Comparison of ENCODE assay signal across 12 cellular contexts in genomic region chr2:195563857-195564512, GRCh38.
DNase-seq lines count a peak whose midpoint lies in the region; ATAC-seq and TF ChIP-seq lines count a peak whose summit lies in the region.
"Had no signal": no experiment of that assay in that cellular context is flagged by ENCODE, and none has a peak within 500 bp of the region (broad histone marks: within the 10 kb centered on the region; RNA-seq: fewer than 3 reads in every experiment).

No MANE protein-coding gene starts in this region.

- H3K18ac ChIP-seq in neuronal stem cell (ENCODE audit: low read length), result no peak overlapping the region

- TF ChIP-seq CTCF in RWPE1 (conservative IDR thresholded peaks at IDR 0.05; ENCODE audit: low read depth), result no peak
- no peak for TF ChIP-seq CTCF in cardiac fibroblast (IDR thresholded peaks at IDR 0.05; ENCODE audit: low read depth, low read length)

- H2BK120ac ChIP-seq in neuronal stem cell (ENCODE audit: low read depth, low read length), result no peak overlapping the region

- no peak overlapping the region for H4K91ac ChIP-seq in neuronal stem cell (ENCODE audit: low read depth, low read length, poor library complexity)

- H2BK5ac ChIP-seq in neuronal stem cell (ENCODE audit: low read length), result no peak overlapping the region

- no CpG with 5 or more reads among the region's 12 CpGs for WGBS in neuronal stem cell (ENCODE audit: extremely low coverage in 2 of 2, insufficient read length in 2 of 2, insufficient replicate concordance in 1 of 2), 2 donors

- no peaks in the 10 kb centered on the region for H3K27me3 ChIP-seq in neuronal stem cell (ENCODE audit: control insufficient read depth in 3 of 3, insufficient read depth in 3 of 3, low read depth in 1 of 3, low read length in 3 of 3)

- H3K14ac ChIP-seq in neuronal stem cell (ENCODE audit: low read length), result no peak overlapping the region

- no peak overlapping the region for H3K4ac ChIP-seq in neuronal stem cell (ENCODE audit: low read length)

- H3K36me3 ChIP-seq in neuronal stem cell (replicated peaks in 1 of 2; ENCODE audit: control insufficient read depth in 2 of 2, insufficient read depth in 2 of 2, low read length in 2 of 2), result no peaks in the 10 kb centered on the region

- no peak overlapping the region for H3K4me3 ChIP-seq in cardiac fibroblast (replicated peaks in 1 of 2; ENCODE audit: low read depth in 2 of 2, low read length in 2 of 2)
- no peak overlapping the region for H3K4me3 ChIP-seq in skin epidermis
- H3K4me3 ChIP-seq in neuronal stem cell (ENCODE audit: low read length in 2 of 2), result no peak overlapping the region
- H3K4me3 ChIP-seq: SK-N-MC had no signal

- H2BK15ac ChIP-seq in neuronal stem cell (ENCODE audit: low read length), result no peak overlapping the region

- no peaks in the 10 kb centered on the region for H3K79me1 ChIP-seq in neuronal stem cell (ENCODE audit: low read depth, low read length)

- H2AK5ac ChIP-seq in neuronal stem cell (ENCODE audit: low read depth, low read length), result no peak overlapping the region

- H3K23ac ChIP-seq in neuronal stem cell (ENCODE audit: low read depth, low read length, poor library complexity), result no peak overlapping the region

- no peak for DNase-seq in activated CD4-positive, CD25-positive, alpha-beta regulatory T cell treated with anti-CD3 and anti-CD28 coated beads, Interleukin-2, amount 50 U/mL, for 72 hours
- DNase-seq in RWPE1 (ENCODE audit: low spot score) (peak; percentile 29), cardiac fibroblast (ENCODE audit: low read depth in 2 of 2) (peak; percentile 84 to 94), neuronal stem cell (ENCODE audit: low spot score) (no peak), 8988T (no peak), NCI-H345 (lab: John Stamatoyannopoulos, UW) (no peak)
- DNase-seq: hippocampal formation, NCI-H2029 treated with DMSO at 0.1 percent for 48 hours had no signal

- CTCF ChIA-PET in RWPE1 (lab: Yijun Ruan, JAX), result no interaction called here

- peak; percentile 69 to 72 for ATAC-seq in activated CD4-positive, CD25-positive, alpha-beta regulatory T cell treated with anti-CD3 and anti-CD28 coated beads, Interleukin-2, amount 50 U/mL, for 24 hours
- ATAC-seq: HCT116 had no signal

- no peaks in the 10 kb centered on the region for H3K9me3 ChIP-seq in neuronal stem cell (replicated peaks in 1 of 2; ENCODE audit: control insufficient read depth in 2 of 2, insufficient read depth in 1 of 2, low read depth in 1 of 2, low read length in 2 of 2)

- H3K9ac ChIP-seq in neuronal stem cell (ENCODE audit: low read depth, low read length, poor library complexity), result no peak overlapping the region

- H2AFZ ChIP-seq in neuronal stem cell (ENCODE audit: low read length), result no peak overlapping the region

- POLR2A ChIA-PET in RWPE1 (lab: Yijun Ruan, JAX; ENCODE audit: low non-redundant PET), result no interaction called here

- H3K27ac ChIP-seq in RWPE1, result no peak overlapping the region
- peak overlapping the region in 18 of 21 experiments; percentile 4 to 88 (median 72) for H3K27ac ChIP-seq in skin epidermis
- no peak overlapping the region for H3K27ac ChIP-seq in neuronal stem cell (replicated peaks; ENCODE audit: low read length)
- H3K27ac ChIP-seq: SK-N-MC had no signal

- H3K4me1 ChIP-seq in neuronal stem cell (ENCODE audit: control insufficient read depth in 2 of 2, insufficient read depth in 1 of 2, low read depth in 1 of 2, low read length in 2 of 2), result peaks cover 0 to 3% of the 10 kb centered on the region in 2 donors

- no peak overlapping the region for H4K8ac ChIP-seq in neuronal stem cell (ENCODE audit: low read depth, low read length)

- no peak overlapping the region for H2BK12ac ChIP-seq in neuronal stem cell (ENCODE audit: low read length)

- H3K4me2 ChIP-seq in neuronal stem cell (ENCODE audit: insufficient read depth, low read length, poor library complexity, severe bottlenecking), result no peak overlapping the region

Comparison
In these comparisons a context has a peak if more than half of its experiments do, and no peak if none do; other contexts are left out.
1. DNase-seq: peak in RWPE1 (single experiment) and cardiac fibroblast (2 of 2); none in activated CD4-positive, CD25-positive, alpha-beta regulatory T cell treated with anti-CD3 and anti-CD28 coated beads, Interleukin-2, amount 50 U/mL, for 72 hours (single experiment), neuronal stem cell (single experiment), 8988T (single experiment) and NCI-H345 (single experiment).
2. H3K27ac ChIP-seq: peak in skin epidermis (18 of 21); none in RWPE1 (single experiment) and neuronal stem cell (single experiment).